11 cellular contexts compared by ENCODE assay signal in genomic region chr3:44995142-44995770, GRCh38. TPM values are rescaled to one million over a fixed set of nuclear protein-coding genes. Genes with fewer than 3 reads are reported as not detected.
DNase-seq lines count a peak whose midpoint lies in the region; ATAC-seq and TF ChIP-seq lines count a peak whose summit lies in the region.
"Had no signal": no experiment of that assay in that cellular context is flagged by ENCODE, and none has a peak within 500 bp of the region (broad histone marks: within the 10 kb centered on the region; RNA-seq: fewer than 3 reads in every experiment).

No MANE protein-coding gene starts in this region.

- H3K36me3 Mint-ChIP-seq in T-cell, result peaks cover 59% of the 10 kb centered on the region
- no peaks in the 10 kb centered on the region for H3K36me3 Mint-ChIP-seq in glutamatergic neuron (ENCODE audit: unreplicated experiment)

- no peak for TF ChIP-seq POLR2A in tibial nerve (IDR thresholded peaks at IDR 0.05)

- DNase-seq in NCI-H345 (lab: John Stamatoyannopoulos, UW) (peak; percentile 23), NCI-H345 treated with DMSO at 0.1 percent for 48 hours (lab: John Stamatoyannopoulos, UW; ENCODE audit: unreplicated experiment) (no peak), T-cell (no peak), glutamatergic neuron (no peak), tibial nerve (ENCODE audit: low spot score in 2 of 2) (peak; percentile 57 to 88), WERI-Rb-1 (no peak)
- DNase-seq: Peyer's patch had no signal

- CTCF ChIA-PET in T-cell (lab: Charles Lee), result interaction anchor here (0.6 to 1.4 kb wide), 2 partner anchors 10 to 11 kb away, joined by 3 to 11 read pairs; no protein-coding TSS in a partner anchor

- H3K27me3 ChIP-seq in tibial nerve (no peaks in the 10 kb centered on the region), WERI-Rb-1 (ENCODE audit: insufficient read depth, low read depth, severe bottlenecking) (no peaks in the 10 kb centered on the region)
- H3K27me3 ChIP-seq: Peyer's patch had no signal

- POLR2A ChIA-PET in T-cell (lab: Charles Lee), result no interaction called here

- TF ChIP-seq CTCF in glutamatergic neuron (IDR thresholded peaks at IDR 0.05; ENCODE audit: partially characterized antibody, unreplicated experiment), result no peak
- TF ChIP-seq CTCF in tibial nerve (IDR thresholded peaks at IDR 0.05), result no peak
- no peak for TF ChIP-seq CTCF in WERI-Rb-1 (IDR thresholded peaks at IDR 0.05; ENCODE audit: low read depth, low read length)

- WGBS in tibial nerve, 2 donors, result 62 to 67% methylated on average over 8 of the region's 8 CpGs

- H3K4me3 ChIP-seq in tibial nerve (no peak overlapping the region), WERI-Rb-1 (ENCODE audit: low read depth, low read length) (no peak overlapping the region)
- H3K4me3 ChIP-seq: coronary artery, Peyer's patch had no signal

- H3K27ac Mint-ChIP-seq in T-cell (peak overlapping the region; percentile 38 to 57), glutamatergic neuron (ENCODE audit: unreplicated experiment) (peak overlapping the region; percentile 90)

- H3K4me1 ChIP-seq in tibial nerve, result peaks cover 0 to 37% (median 21%) of the 10 kb centered on the region in 4 donors

- H3K27ac ChIP-seq in tibial nerve (peak overlapping the region in 2 of 4 donors; percentile 75 to 80), WERI-Rb-1 (no peak overlapping the region)

- H3K4me1 Mint-ChIP-seq in T-cell (peaks cover 38 to 65% (median 61%) of the 10 kb centered on the region in 3 donors), glutamatergic neuron (ENCODE audit: low read depth, unreplicated experiment) (peaks cover 42% of the 10 kb centered on the region)

- TF ChIP-seq EP300 in tibial nerve (IDR thresholded peaks at IDR 0.05), result peak in 1 of 2 donors; percentile 68

- H3K9me3 ChIP-seq in tibial nerve (no peaks in the 10 kb centered on the region), WERI-Rb-1 (ENCODE audit: severe bottlenecking) (no peaks in the 10 kb centered on the region)
- H3K9me3 ChIP-seq: Peyer's patch had no signal

- no peaks in the 10 kb centered on the region for H3K27me3 Mint-ChIP-seq in T-cell
- H3K27me3 Mint-ChIP-seq in glutamatergic neuron (ENCODE audit: unreplicated experiment), result peaks cover 2% of the 10 kb centered on the region

- H3K9me3 Mint-ChIP-seq in T-cell (no peaks in the 10 kb centered on the region), glutamatergic neuron (ENCODE audit: unreplicated experiment) (peaks cover 5% of the 10 kb centered on the region)

- ATAC-seq in T-cell (replicated peaks in 1 of 4) (no peak), GM18870 (IDR thresholded peaks at IDR 0.05; ENCODE audit: unreplicated experiment) (no peak), HG02981 (IDR thresholded peaks at IDR 0.05; ENCODE audit: unreplicated experiment) (no peak)

- H3K36me3 ChIP-seq in tibial nerve, result peaks cover 0 to 58% (median 0%) of the 10 kb centered on the region in 3 donors
- peaks cover 64% of the 10 kb centered on the region for H3K36me3 ChIP-seq in WERI-Rb-1

- H3K4me3 Mint-ChIP-seq in T-cell (no peak overlapping the region), glutamatergic neuron (ENCODE audit: unreplicated experiment) (peak overlapping the region; percentile 69)

RNA-seq across cellular contexts. Expression of gene EXOSC7, which starts 19.2 kb away (rescaled TPM):
- total RNA-seq in T-cell (10 to 100 TPM; 27.7 to 44.3 (median 42.0) TPM), glutamatergic neuron (ENCODE audit: unreplicated experiment) (30.9 TPM), tibial nerve (10 to 100 TPM; 48.3 to 67.7 (median 64.2) TPM)

RNA-seq across cellular contexts. Expression of gene ZDHHC3, which starts 19.3 kb away (rescaled TPM):
- total RNA-seq in T-cell (10 to 100 TPM; 38.8 to 53.9 (median 44.5) TPM), glutamatergic neuron (ENCODE audit: unreplicated experiment) (52.4 TPM), tibial nerve (100 to 1,000 TPM in 3 of 4 donors, 10 to 100 TPM in 1; 98.4 to 139 (median 117) TPM)

RNA-seq across cellular contexts. Expression of gene CLEC3B, which starts 30.8 kb away (rescaled TPM):
- 1 to 10 TPM in 2 of 5 donors, under 1 TPM in 3; 0.55 to 1.6 (median 0.66) TPM for total RNA-seq in T-cell
- total RNA-seq in glutamatergic neuron (ENCODE audit: unreplicated experiment), result not detected
- 100 to 1,000 TPM; 137 to 819 (median 340) TPM for total RNA-seq in tibial nerve
- total RNA-seq: H1 had no signal

Comparison
In these comparisons a context has a peak if more than half of its experiments do, and no peak if none do; other contexts are left out.
1. DNase-seq: peak in NCI-H345 (single experiment) and tibial nerve (2 of 2); none in NCI-H345 treated with DMSO at 0.1 percent for 48 hours (single experiment), T-cell (0 of 34), glutamatergic neuron (single experiment) and WERI-Rb-1 (single experiment).
2. RNA of gene CLEC3B, which starts 30.8 kb away (total RNA-seq): 137 to 819 TPM in tibial nerve; 0.55 to 1.6 TPM in T-cell and not detected in glutamatergic neuron (single experiment); every median in the first group is over 10 times any median in the second.